ENCODE assay signal across 8 cellular contexts in genomic region chr6:37704923-37705238, GRCh38. TPM values are rescaled to one million over a fixed set of nuclear protein-coding genes. Genes with fewer than 3 reads are reported as not detected.
DNase-seq lines count a peak whose midpoint lies in the region; ATAC-seq, FAIRE-seq and TF ChIP-seq lines count a peak whose summit lies in the region.

No MANE protein-coding gene starts in this region.

- peaks cover 6% of the 10 kb centered on the region for H3K4me1 ChIP-seq in CD8-positive, alpha-beta T cell (ENCODE audit: insufficient read depth, low read length)
- peaks cover 3 to 13% (median 9%) of the 10 kb centered on the region in 4 experiments; a peak in 6 of 7 replicates for H3K4me1 ChIP-seq in H1 (replicated peaks in 1 of 4; ENCODE audit: control insufficient read depth in 3 of 4, insufficient read depth in 4 of 4, low read length in 3 of 4)
- peaks cover 45% of the 10 kb centered on the region for H3K4me1 ChIP-seq in neuron (ENCODE audit: insufficient read depth, low read length)
- no peaks in the 10 kb centered on the region for H3K4me1 ChIP-seq in small intestine (ENCODE audit: control insufficient read depth in 2 of 2, insufficient read depth in 1 of 2, low read depth in 1 of 2, low read length in 1 of 2)

- H3K4me3 Mint-ChIP-seq in CD8-positive, alpha-beta T cell = peak overlapping the region; percentile 84

- H3K9me3 ChIP-seq in CD8-positive, alpha-beta T cell (ENCODE audit: low read length) = no peaks in the 10 kb centered on the region
- H3K9me3 ChIP-seq in MG63 (no peaks in the 10 kb centered on the region), H1 (ENCODE audit: insufficient read depth in 2 of 2, low read depth in 1 of 2, low read length in 1 of 2) (no peaks in the 10 kb centered on the region), neuron (ENCODE audit: low read length) (no peaks in the 10 kb centered on the region), small intestine (ENCODE audit: control insufficient read depth, low read depth) (no peaks in the 10 kb centered on the region)

- H3K18ac ChIP-seq in H1 (ENCODE audit: extremely low read depth, low read length) = peak overlapping the region; percentile 64; the same call in 1 of the 2 replicates

- H3K23ac ChIP-seq in H1 (ENCODE audit: insufficient read length) = no peak overlapping the region

- peak overlapping the region; percentile 66 for H3K4me3 ChIP-seq in CD8-positive, alpha-beta T cell (ENCODE audit: low read depth, low read length)
- H3K4me3 ChIP-seq in MG63 (peak overlapping the region; percentile 23), H1 (ENCODE audit: extremely low read depth in 1 of 4, insufficient read depth in 2 of 4, low read depth in 3 of 4, low read length in 4 of 4) (peak overlapping the region; percentile 6 to 64 (median 38); a peak in 7 of 8 replicates), neuron (ENCODE audit: low read length) (peak overlapping the region; percentile 47), small intestine (ENCODE audit: low read depth in 1 of 2, low read length in 2 of 2) (no peak overlapping the region)

- peaks cover 4% of the 10 kb centered on the region for H3K27me3 Mint-ChIP-seq in CD8-positive, alpha-beta T cell (ENCODE audit: low read depth)

- TF ChIP-seq RAD21 in H1 (IDR thresholded peaks at IDR 0.05 in 1 of 2, conservative IDR thresholded peaks at IDR 0.05 in 1 of 2; ENCODE audit: low read depth in 2 of 2, low read length in 2 of 2) = no peak

- H3K79me1 ChIP-seq in H1 (ENCODE audit: low read depth, low read length) = no peaks in the 10 kb centered on the region

- peak overlapping the region; percentile 44 for H3K4ac ChIP-seq in H1 (replicated peaks; ENCODE audit: insufficient read length, low read depth, low read length)

- WGBS in H1 (ENCODE audit: extremely low coverage in 1 of 2, insufficient coverage in 1 of 2, insufficient read length in 1 of 2, insufficient replicate concordance in 2 of 2, low coverage in 1 of 2, low lambda C conversion rate in 2 of 2, missing lambda C conversion rate in 1 of 2), 2 experiments = 48% methylated on average over 5 of the region's 5 CpGs; no CpG with 5 or more reads in 1 of the 2 experiments
- WGBS in small intestine, 3 donors = 53 to 61% (median 53%) methylated on average over 5 of the region's 5 CpGs

- no peak for ATAC-seq in CD8-positive, alpha-beta T cell
- no peak for ATAC-seq in GM18498 (IDR thresholded peaks at IDR 0.05; ENCODE audit: unreplicated experiment)

- H3K27ac Mint-ChIP-seq in CD8-positive, alpha-beta T cell = no peak overlapping the region

- H4K20me1 ChIP-seq in H1 (replicated peaks in 1 of 2; ENCODE audit: control insufficient read depth in 1 of 2, insufficient read depth in 2 of 2, low read length in 2 of 2) = peaks cover 0 to 3% of the 10 kb centered on the region in 2 experiments

- H2BK12ac ChIP-seq in H1 (ENCODE audit: low read depth, low read length) = no peak overlapping the region

- no peak overlapping the region for H4K91ac ChIP-seq in H1 (replicated peaks; ENCODE audit: insufficient read length, low read length)

- no peaks in the 10 kb centered on the region for H3K9me3 Mint-ChIP-seq in CD8-positive, alpha-beta T cell

- H3K14ac ChIP-seq in H1 (ENCODE audit: insufficient read length) = no peak overlapping the region

- intact Hi-C loops in CD8-positive, alpha-beta T cell (cut with DNase I, micrococcal nuclease) = loop anchor here (1.0 to 10.0 kb wide), 6 partner anchors 8 to 790 kb away; partner anchors contain the start of gene MDGA1 (in 1 of the 2)

- TF ChIP-seq EP300 in H1 (IDR thresholded peaks at IDR 0.05; ENCODE audit: borderline replicate concordance in 1 of 2, low read depth in 2 of 2, low read length in 2 of 2) = no peak

- no peaks in the 10 kb centered on the region for H3K79me2 ChIP-seq in H1 (ENCODE audit: control insufficient read depth in 1 of 2, insufficient read depth in 2 of 2, low read length in 2 of 2)

- no peak overlapping the region for H3K56ac ChIP-seq in H1 (replicated peaks; ENCODE audit: insufficient read length, low read depth, low read length)

- peak overlapping the region; percentile 53 for H4K5ac ChIP-seq in H1 (ENCODE audit: insufficient read length, low read depth, low read length)

- peak overlapping the region; percentile 29 for H2BK120ac ChIP-seq in H1 (replicated peaks; ENCODE audit: low read depth, low read length)

- H4K8ac ChIP-seq in H1 (ENCODE audit: extremely low read depth, insufficient read depth, low read length) = peak overlapping the region; percentile 87

- no peak overlapping the region for H3K27ac ChIP-seq in CD8-positive, alpha-beta T cell (ENCODE audit: low read depth, low read length)
- H3K27ac ChIP-seq in H1 (ENCODE audit: low read depth, low read length) = peak overlapping the region; percentile 61
- H3K27ac ChIP-seq in small intestine (ENCODE audit: low read depth in 1 of 2, low read length in 1 of 2) = peak overlapping the region in 1 of 2 donors; percentile 44

- no peaks in the 10 kb centered on the region for H3K27me3 ChIP-seq in CD8-positive, alpha-beta T cell (ENCODE audit: insufficient read depth, low read length)
- H3K27me3 ChIP-seq in MG63 (no peaks in the 10 kb centered on the region), H1 (replicated peaks in 1 of 4; ENCODE audit: control insufficient read depth in 3 of 4, extremely low read depth in 1 of 4, insufficient read depth in 3 of 4, low read length in 3 of 4) (peaks cover 16 to 29% (median 26%) of the 10 kb centered on the region in 4 experiments), neuron (ENCODE audit: insufficient read depth, low read length) (no peaks in the 10 kb centered on the region), small intestine (ENCODE audit: control insufficient read depth in 2 of 2, insufficient read depth in 2 of 2, low read length in 2 of 2) (no peaks in the 10 kb centered on the region)

- peaks cover 17% of the 10 kb centered on the region for H3K4me1 Mint-ChIP-seq in CD8-positive, alpha-beta T cell (ENCODE audit: low read depth)

- CTCF ChIA-PET in CD8-positive, alpha-beta T cell (lab: Charles Lee) = interaction anchor here (0.6 to 5.4 kb wide), 11 partner anchors 9 to 975 kb away, joined by 3 to 21 read pairs (median 4); no protein-coding TSS in a partner anchor
- CTCF ChIA-PET in H1 (lab: Charles Lee; ENCODE audit: partially characterized antibody) = interaction anchor here (0.6 to 3.8 kb wide), 41 partner anchors 9 to 1429 kb away, joined by 3 to 38 read pairs (median 4); no protein-coding TSS in a partner anchor

- DNase-seq in CD8-positive, alpha-beta T cell = no peak
- no peak for DNase-seq in MG63
- no peak for DNase-seq in H1 (ENCODE audit: low read depth in 1 of 2, low spot score in 2 of 2)
- DNase-seq in pons (ENCODE audit: low spot score) = no peak
- DNase-seq in cerebellar nuclear complex (lab: John Stamatoyannopoulos, UW) = no peak
- DNase-seq in small intestine = no peak

- TF ChIP-seq POLR2A in H1 (IDR thresholded peaks at IDR 0.05; ENCODE audit: control extremely low read depth in 1 of 2, low read depth in 2 of 2, low read length in 2 of 2) = no peak

- no peaks in the 10 kb centered on the region for H3K36me3 ChIP-seq in CD8-positive, alpha-beta T cell (ENCODE audit: insufficient read depth, low read length)
- no peaks in the 10 kb centered on the region for H3K36me3 ChIP-seq in MG63
- no peaks in the 10 kb centered on the region for H3K36me3 ChIP-seq in H1 (ENCODE audit: control insufficient read depth in 2 of 4, insufficient read depth in 4 of 4, low read length in 3 of 4)
- H3K36me3 ChIP-seq in neuron (ENCODE audit: insufficient read depth, low read length) = no peaks in the 10 kb centered on the region
- H3K36me3 ChIP-seq in small intestine (ENCODE audit: control insufficient read depth in 2 of 2, insufficient read depth in 2 of 2, low read length in 2 of 2) = no peaks in the 10 kb centered on the region

- H2AFZ ChIP-seq in H1 (ENCODE audit: low read length) (no peak overlapping the region), neuron (ENCODE audit: low read depth, low read length) (peak overlapping the region; percentile 64)

- H2BK15ac ChIP-seq in H1 (ENCODE audit: low read length) = no peak overlapping the region

- H2AK5ac ChIP-seq in H1 (ENCODE audit: low read depth, low read length) = no peak overlapping the region; the same call in 1 of the 2 replicates

- H2BK5ac ChIP-seq in H1 (ENCODE audit: low read depth, low read length) = 0 out of 2 replicates have a peak overlapping the region, but pooled peaks have one; percentile 57

- no peak for FAIRE-seq in H1 (lab: Jason Lieb, UNC)
- no peak for FAIRE-seq in small intestine (lab: Jason Lieb, UNC)

- H3K4me2 ChIP-seq in H1 (ENCODE audit: insufficient read depth in 1 of 2, low read depth in 2 of 2, low read length in 2 of 2) = peak overlapping the region; percentile 47 to 81

- H3K36me3 Mint-ChIP-seq in CD8-positive, alpha-beta T cell = no peaks in the 10 kb centered on the region

- no peak for TF ChIP-seq CTCF in CD8-positive, alpha-beta T cell (IDR thresholded peaks at IDR 0.05)
- no peak for TF ChIP-seq CTCF in H1 (IDR thresholded peaks at IDR 0.05; ENCODE audit: control extremely low read depth in 1 of 3, insufficient read depth in 1 of 3, low read depth in 1 of 3, low read length in 3 of 3)

- peak overlapping the region; percentile 82 for H2BK20ac ChIP-seq in H1 (ENCODE audit: low read length)

- peak overlapping the region in 2 of 4 experiments; percentile 46 to 62; a peak in 3 of 7 replicates for H3K9ac ChIP-seq in H1 (replicated peaks in 1 of 4; ENCODE audit: extremely low read depth in 1 of 4, low read depth in 3 of 4, low read length in 3 of 4)

- POLR2A ChIA-PET in CD8-positive, alpha-beta T cell (lab: Charles Lee) = interaction anchor here (2.5 kb wide), 1 partner anchor 114 kb away, joined by 7 read pairs; the partner anchor contains the start of gene ZFAND3
- POLR2A ChIA-PET in H1 (lab: Charles Lee; ENCODE audit: partially characterized antibody) = interaction anchor here (0.6 to 2.0 kb wide), 6 partner anchors 16 to 865 kb away, joined by 3 to 13 read pairs (median 3); partner anchors contain the start of gene ZFAND3

- no peaks in the 10 kb centered on the region for H3K23me2 ChIP-seq in H1 (ENCODE audit: low read depth, low read length)

TF ChIP-seq in H1, 55 proteins besides CTCF, POLR2A, EP300 and RAD21 (continues in another document):
- no peak for TF ChIP-seq SRF (IDR thresholded peaks at IDR 0.05; ENCODE audit: low read depth, low read length)
- no peak for TF ChIP-seq POLR2AphosphoS5 (IDR thresholded peaks at IDR 0.05; ENCODE audit: low read depth, low read length)

RNA-seq across cellular contexts. Expression of gene MDGA1, which starts 7.2 kb away (rescaled TPM):
- 1 to 10 TPM; 6.6 to 6.7 TPM for total RNA-seq in CD8-positive, alpha-beta T cell
- total RNA-seq in MG63 (2014; rRNA removed; shearing (Covaris generic); ENCODE audit: low replicate concordance) = 10.0 and 15.3 TPM in 2 replicates
- 0.61 and 0.74 TPM in 2 replicates for total RNA-seq in H1 (2021; fragmentation: NEBNext Ultra II Directional; extraction: Animal tissue kit (Norgen Biotek cat#: 25700))
- polyA plus RNA-seq in H1 (2011; rRNA removed) = 0.74 and 2.3 TPM in 2 replicates
- polyA plus RNA-seq in H1 (2011; cell fraction: cytosol; rRNA removed) = 1.1 TPM
- polyA plus RNA-seq in H1 (2011; cell fraction: nucleus; rRNA removed) = 2.0 TPM
- polyA plus RNA-seq in H1 (2012, experiment 1 of 2) = 0.32 to 1.9 TPM (median 0.65 TPM) in 4 replicates
- 1.4 TPM for polyA plus RNA-seq in H1 (2012, experiment 2 of 2)
- 0.49 TPM for polyA plus RNA-seq in H1 (2013, experiment 1 of 2)
- polyA plus RNA-seq in H1 (2013, experiment 2 of 2) = 0.53 TPM
- 1.1 and 1.3 TPM in 2 replicates for polyA minus RNA-seq in H1 (2011; rRNA and poly(A)+ RNA removed)
- not detected for polyA minus RNA-seq in H1 (2011; cell fraction: cytosol; rRNA and poly(A)+ RNA removed)
- 1.4 TPM for polyA minus RNA-seq in H1 (2011; cell fraction: nucleus; rRNA and poly(A)+ RNA removed)
- polyA plus RNA-seq in small intestine = 1 to 10 TPM in 2 of 3 donors, not detected in 1; 1.1 to 1.7 TPM

Comparison
In these comparisons a context has a peak if more than half of its experiments do, and no peak if none do; other contexts are left out.
1. H3K4me3 ChIP-seq: peak in CD8-positive, alpha-beta T cell (single experiment), MG63 (single experiment), H1 (4 of 4) and neuron (single experiment); none in small intestine (0 of 2).